In genomic region chr3:76487446-76487845, GRCh38 we compare ENCODE assay signal across 14 cellular contexts.
"Had no signal": no experiment of that assay in that cellular context is flagged by ENCODE, and none has a peak within 500 bp of the region (broad histone marks: within the 10 kb centered on the region; RNA-seq: fewer than 3 reads in every experiment).

No MANE protein-coding gene starts in this region.

- H3K4me1 Mint-ChIP-seq: activated CD4-positive, alpha-beta memory T cell treated with anti-CD3 and anti-CD28 coated beads, Interleukin-2, amount 10 ng/mL, durations not matched to agents 7 days and 5 days; central memory CD8-positive, alpha-beta T cell; nephron progenitor cell; stimulated activated naive CD8-positive, alpha-beta T cell treated with anti-CD3 and anti-CD28 coated beads, Interleukin-15, amount 100 ng/mL, for 72 hours; T-cell had no signal

- H3K9me3 Mint-ChIP-seq: stimulated activated naive CD8-positive, alpha-beta T cell treated with anti-CD3 and anti-CD28 coated beads, Interleukin-15, amount 100 ng/mL, for 72 hours had no signal

- H3K36me3 ChIP-seq: thoracic aorta had no signal

- H3K9me3 ChIP-seq: thoracic aorta had no signal

- ATAC-seq: stimulated activated naive CD8-positive, alpha-beta T cell treated with anti-CD3 and anti-CD28 coated beads, Interleukin-15, amount 100 ng/mL, for 72 hours; T-cell had no signal

- H3K27ac Mint-ChIP-seq: activated CD4-positive, alpha-beta memory T cell treated with anti-CD3 and anti-CD28 coated beads, Interleukin-2, amount 10 ng/mL, durations not matched to agents 7 days and 5 days; nephron progenitor cell; stimulated activated naive CD8-positive, alpha-beta T cell treated with anti-CD3 and anti-CD28 coated beads, Interleukin-15, amount 100 ng/mL, for 72 hours; T-cell had no signal

- H3K4me3 Mint-ChIP-seq: activated CD4-positive, alpha-beta memory T cell treated with anti-CD3 and anti-CD28 coated beads, Interleukin-2, amount 10 ng/mL, durations not matched to agents 7 days and 5 days; central memory CD8-positive, alpha-beta T cell; nephron progenitor cell; stimulated activated naive CD8-positive, alpha-beta T cell treated with anti-CD3 and anti-CD28 coated beads, Interleukin-15, amount 100 ng/mL, for 72 hours; T-cell had no signal

- H3K4me3 ChIP-seq: thoracic aorta had no signal

- H3K36me3 Mint-ChIP-seq: T-cell had no signal

- H3K27ac ChIP-seq: epithelial cell of prostate, thoracic aorta, VCaP had no signal

- H3K27me3 Mint-ChIP-seq: activated CD4-positive, alpha-beta memory T cell treated with anti-CD3 and anti-CD28 coated beads, Interleukin-2, amount 10 ng/mL, durations not matched to agents 7 days and 5 days; central memory CD8-positive, alpha-beta T cell; stimulated activated naive CD8-positive, alpha-beta T cell treated with anti-CD3 and anti-CD28 coated beads, Interleukin-15, amount 100 ng/mL, for 72 hours; T-cell had no signal

- DNase-seq: activated CD4-positive, alpha-beta memory T cell treated with anti-CD3 and anti-CD28 coated beads, Interleukin-2, amount 10 ng/mL, durations not matched to agents 7 days and 5 days; activated CD8-positive, alpha-beta memory T cell treated with anti-CD3 and anti-CD28 coated beads, Interleukin-2, amount 50 U/mL, for 4 hours; activated naive CD4-positive, alpha-beta T cell treated with Interleukin-2 at 50 U/mL for 16 hours; effector memory CD4-positive, alpha-beta T cell; glutamatergic neuron; nephron progenitor cell; stimulated activated CD4-positive, alpha-beta T cell treated with anti-CD3 and anti-CD28 coated beads, Interleukin-4, amount 100 ng/mL, for 4 hours; stimulated activated naive CD8-positive, alpha-beta T cell treated with anti-CD3 and anti-CD28 coated beads, Interleukin-15, amount 100 ng/mL, for 72 hours; T-cell; T1000 had no signal
